Comparison of ENCODE assay signal across 1 cellular context in the genomic region with DNA sequence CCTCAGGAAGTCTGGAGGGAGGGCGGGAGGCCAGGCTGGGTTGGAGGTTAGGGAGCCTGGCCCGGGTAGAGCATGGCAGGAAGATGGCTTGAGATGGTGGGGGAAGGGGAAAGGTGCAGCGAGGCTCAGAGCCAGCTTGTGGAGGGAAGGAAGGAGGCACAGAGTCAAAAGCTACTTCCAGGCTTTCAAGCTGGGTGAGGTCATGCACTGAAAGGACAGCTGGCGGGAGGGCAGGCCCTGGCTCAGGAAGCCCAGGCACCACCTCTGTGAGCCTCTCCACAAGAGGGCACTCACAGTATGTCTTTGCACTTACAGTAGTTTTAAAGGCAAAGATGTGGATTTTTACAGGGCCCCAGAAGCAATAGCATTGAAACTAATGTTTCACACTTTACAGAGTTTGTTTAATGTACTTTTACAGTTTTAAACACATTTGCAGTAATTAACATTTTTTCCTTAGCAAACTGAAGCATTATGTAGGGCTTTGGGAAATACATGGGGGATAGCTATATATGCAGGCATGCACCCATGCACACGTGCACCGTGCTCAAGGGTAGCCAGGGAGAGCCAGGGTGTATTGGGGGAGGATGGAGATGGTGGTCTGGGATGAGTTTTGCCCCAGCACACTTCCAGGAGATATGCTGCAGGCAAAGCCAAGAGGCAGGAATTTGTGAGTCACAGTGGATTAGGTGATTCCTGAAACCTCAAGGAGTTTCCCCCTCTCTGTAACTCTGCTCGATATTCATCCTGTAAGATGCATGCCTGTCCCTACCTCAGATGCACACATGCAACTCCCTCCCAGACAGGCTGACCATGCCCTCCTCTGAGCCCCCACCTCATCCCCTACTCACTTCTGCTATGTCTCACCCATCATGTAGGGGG.
TF ChIP-seq lines count a peak whose summit lies in the region.

No MANE protein-coding gene starts in this region.

TF ChIP-seq in HCT116, 20 proteins besides CTCF, POLR2A, EP300 and RAD21 (continued from another document):
- TF ChIP-seq, protein P1, sequence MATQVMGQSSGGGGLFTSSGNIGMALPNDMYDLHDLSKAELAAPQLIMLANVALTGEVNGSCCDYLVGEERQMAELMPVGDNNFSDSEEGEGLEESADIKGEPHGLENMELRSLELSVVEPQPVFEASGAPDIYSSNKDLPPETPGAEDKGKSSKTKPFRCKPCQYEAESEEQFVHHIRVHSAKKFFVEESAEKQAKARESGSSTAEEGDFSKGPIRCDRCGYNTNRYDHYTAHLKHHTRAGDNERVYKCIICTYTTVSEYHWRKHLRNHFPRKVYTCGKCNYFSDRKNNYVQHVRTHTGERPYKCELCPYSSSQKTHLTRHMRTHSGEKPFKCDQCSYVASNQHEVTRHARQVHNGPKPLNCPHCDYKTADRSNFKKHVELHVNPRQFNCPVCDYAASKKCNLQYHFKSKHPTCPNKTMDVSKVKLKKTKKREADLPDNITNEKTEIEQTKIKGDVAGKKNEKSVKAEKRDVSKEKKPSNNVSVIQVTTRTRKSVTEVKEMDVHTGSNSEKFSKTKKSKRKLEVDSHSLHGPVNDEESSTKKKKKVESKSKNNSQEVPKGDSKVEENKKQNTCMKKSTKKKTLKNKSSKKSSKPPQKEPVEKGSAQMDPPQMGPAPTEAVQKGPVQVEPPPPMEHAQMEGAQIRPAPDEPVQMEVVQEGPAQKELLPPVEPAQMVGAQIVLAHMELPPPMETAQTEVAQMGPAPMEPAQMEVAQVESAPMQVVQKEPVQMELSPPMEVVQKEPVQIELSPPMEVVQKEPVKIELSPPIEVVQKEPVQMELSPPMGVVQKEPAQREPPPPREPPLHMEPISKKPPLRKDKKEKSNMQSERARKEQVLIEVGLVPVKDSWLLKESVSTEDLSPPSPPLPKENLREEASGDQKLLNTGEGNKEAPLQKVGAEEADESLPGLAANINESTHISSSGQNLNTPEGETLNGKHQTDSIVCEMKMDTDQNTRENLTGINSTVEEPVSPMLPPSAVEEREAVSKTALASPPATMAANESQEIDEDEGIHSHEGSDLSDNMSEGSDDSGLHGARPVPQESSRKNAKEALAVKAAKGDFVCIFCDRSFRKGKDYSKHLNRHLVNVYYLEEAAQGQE (IDR thresholded peaks at IDR 0.05; ENCODE audit: low read depth) = no peak
- TF ChIP-seq SP1 (IDR thresholded peaks at IDR 0.05; ENCODE audit: low read depth) (no peak), POLR2AphosphoS5 (IDR thresholded peaks at IDR 0.05; ENCODE audit: low read depth, low read length) (no peak), FOSL1 (IDR thresholded peaks at IDR 0.05; ENCODE audit: low read depth) (no peak), JUND (IDR thresholded peaks at IDR 0.05) (no peak), SIN3A (IDR thresholded peaks at IDR 0.05; ENCODE audit: low read depth) (no peak), EZH2phosphoT487 (IDR thresholded peaks at IDR 0.05; ENCODE audit: borderline replicate concordance) (no peak)
- TF ChIP-seq, protein P2, sequence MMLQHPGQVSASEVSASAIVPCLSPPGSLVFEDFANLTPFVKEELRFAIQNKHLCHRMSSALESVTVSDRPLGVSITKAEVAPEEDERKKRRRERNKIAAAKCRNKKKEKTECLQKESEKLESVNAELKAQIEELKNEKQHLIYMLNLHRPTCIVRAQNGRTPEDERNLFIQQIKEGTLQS (IDR thresholded peaks at IDR 0.05) = no peak
